32 cellular contexts compared by ENCODE assay signal in genomic region chr21:44263221-44263671, GRCh38. TPM values are rescaled to one million over a fixed set of nuclear protein-coding genes. Genes with fewer than 3 reads are reported as not detected.
DNase-seq lines count a peak whose midpoint lies in the region; ATAC-seq and TF ChIP-seq lines count a peak whose summit lies in the region.
"Had no signal": no experiment of that assay in that cellular context is flagged by ENCODE, and none has a peak within 500 bp of the region (broad histone marks: within the 10 kb centered on the region; RNA-seq: fewer than 3 reads in every experiment).

No MANE protein-coding gene starts in this region.

- H3K27me3 Mint-ChIP-seq in GM23338 (ENCODE audit: insufficient read depth, low read depth, poor library complexity): peaks cover 4% of the 10 kb centered on the region
- H3K27me3 Mint-ChIP-seq in activated naive CD4-positive, alpha-beta T cell treated with anti-CD3 and anti-CD28 coated beads for 36 hours (ENCODE audit: low read depth): no peaks in the 10 kb centered on the region
- H3K27me3 Mint-ChIP-seq: activated CD4-positive, alpha-beta memory T cell treated with anti-CD3 and anti-CD28 coated beads for 36 hours; CD4-positive, CD25-positive, alpha-beta regulatory T cell had no signal

- peaks cover 4% of the 10 kb centered on the region; the same call in 2 of the 3 replicates for H3K4me1 Mint-ChIP-seq in GM23338
- H3K4me1 Mint-ChIP-seq in activated naive CD4-positive, alpha-beta T cell treated with anti-CD3 and anti-CD28 coated beads for 36 hours (ENCODE audit: low read depth): no peaks in the 10 kb centered on the region

- H3K4me2 ChIP-seq in GM23338: peak overlapping the region; percentile 55; the same call in 1 of the 2 replicates
- H3K4me2 ChIP-seq: hepatocyte, smooth muscle cell had no signal

- H3K4me3 ChIP-seq in GM23338 (no peak overlapping the region), WERI-Rb-1 (ENCODE audit: low read depth, low read length) (peak overlapping the region; percentile 29)
- H3K4me3 ChIP-seq: hepatocyte, lower lobe of right lung, smooth muscle cell had no signal

- H3K4me3 Mint-ChIP-seq in GM23338: no peak overlapping the region
- H3K4me3 Mint-ChIP-seq in activated naive CD4-positive, alpha-beta T cell treated with anti-CD3 and anti-CD28 coated beads for 36 hours: no peak overlapping the region
- H3K4me3 Mint-ChIP-seq: activated CD4-positive, alpha-beta memory T cell treated with anti-CD3 and anti-CD28 coated beads for 36 hours; brain; CD4-positive, CD25-positive, alpha-beta regulatory T cell had no signal

- no peaks in the 10 kb centered on the region for H3K27me3 ChIP-seq in GM23338 (ENCODE audit: insufficient read depth)
- no peaks in the 10 kb centered on the region for H3K27me3 ChIP-seq in WERI-Rb-1 (ENCODE audit: insufficient read depth, low read depth, severe bottlenecking)
- H3K27me3 ChIP-seq: hepatocyte, neutrophil had no signal

- peaks cover 9% of the 10 kb centered on the region for H3K9me3 ChIP-seq in WERI-Rb-1 (ENCODE audit: severe bottlenecking)
- H3K9me3 ChIP-seq: lower lobe of right lung, neutrophil had no signal

- H3F3A ChIP-seq in GM23338 (replicated peaks; ENCODE audit: low read depth): no peaks in the 10 kb centered on the region

- no peaks in the 10 kb centered on the region for H3K9me3 Mint-ChIP-seq in GM23338
- H3K9me3 Mint-ChIP-seq in activated naive CD4-positive, alpha-beta T cell treated with anti-CD3 and anti-CD28 coated beads for 36 hours: no peaks in the 10 kb centered on the region
- H3K9me3 Mint-ChIP-seq: activated CD4-positive, alpha-beta memory T cell treated with anti-CD3 and anti-CD28 coated beads for 36 hours; activated T-helper 2 cell treated with anti-CD3 and anti-CD28 coated beads, Interferon-gamma antibody, Interleukin-2, Interleukin-4, amounts not matched to agents 10 μg/mL and 5 μg/mL and 100 μg/mL, durations not matched to agents 14 hours and 24 hours and 36 hours; CD4-positive, CD25-positive, alpha-beta regulatory T cell had no signal

- CTCF ChIA-PET in activated naive CD4-positive, alpha-beta T cell treated with anti-CD3 and anti-CD28 coated beads for 36 hours (lab: Charles Lee): no interaction called here

- no peak overlapping the region for H3K27ac ChIP-seq in GM23338 (ENCODE audit: low read depth)
- peak overlapping the region; percentile 99 for H3K27ac ChIP-seq in WERI-Rb-1
- H3K27ac ChIP-seq: hepatocyte, lower lobe of right lung, neutrophil had no signal

- no peaks in the 10 kb centered on the region for H3K79me2 ChIP-seq in GM23338 (replicated peaks; ENCODE audit: insufficient read depth)
- H3K79me2 ChIP-seq: hepatocyte had no signal

- TF ChIP-seq CTCF in GM23338 (conservative IDR thresholded peaks at IDR 0.05; ENCODE audit: low read depth in 2 of 2) (no peak), WERI-Rb-1 (IDR thresholded peaks at IDR 0.05; ENCODE audit: low read depth, low read length) (no peak)

- intact Hi-C loops in activated naive CD4-positive, alpha-beta T cell treated with anti-CD3 and anti-CD28 coated beads for 36 hours (cut with micrococcal nuclease): no loop called here

- H3K9me2 ChIP-seq in GM23338 (ENCODE audit: insufficient read depth): no peaks in the 10 kb centered on the region

- peak; percentile 52 for DNase-seq in GM23338 (ENCODE audit: low spot score)
- DNase-seq in WERI-Rb-1: peak; percentile 87
- DNase-seq in islet precursor cell: peak; percentile 73
- peak; percentile 79 for DNase-seq in retina
- DNase-seq in activated naive CD4-positive, alpha-beta T cell treated with anti-CD3 and anti-CD28 coated beads for 36 hours: no peak
- no peak for DNase-seq in stimulated activated CD8-positive, alpha-beta memory T cell treated with anti-CD3 and anti-CD28 coated beads, Interleukin-4, amount 100 ng/mL, for 48 hours
- DNase-seq: activated CD4-positive, alpha-beta memory T cell treated with anti-CD3 and anti-CD28 coated beads for 36 hours; activated CD8-positive, alpha-beta memory T cell treated with anti-CD3 and anti-CD28 coated beads, Interleukin-2, amount 50 U/mL, for 48 hours; CD4-positive, CD25-positive, alpha-beta regulatory T cell; DMS 273 treated with DMSO at 0.1 percent for 48 hours; effector memory CD4-positive, alpha-beta T cell; foreskin melanocyte; KBM-7; lower lobe of right lung; MM.1S; NCI-H1417 treated with DMSO at 0.1 percent for 48 hours; NCI-H510A; NK-92 treated with Interleukin-12 subunit alpha and Interleukin-12 subunit beta, amount 100 ng/mL, for 24 hours; SIG-M5; stimulated activated CD4-positive, alpha-beta T cell treated with anti-CD3 and anti-CD28 coated beads, Interleukin-4, amount 100 ng/mL, for 24 hours; stimulated activated naive CD4-positive, alpha-beta T cell treated with Interleukin-2 at 50 U/mL for 16 hours had no signal

- no peaks in the 10 kb centered on the region for H3K36me3 Mint-ChIP-seq in GM23338 (ENCODE audit: low read depth)
- H3K36me3 Mint-ChIP-seq in activated naive CD4-positive, alpha-beta T cell treated with anti-CD3 and anti-CD28 coated beads for 36 hours (ENCODE audit: low read depth): no peaks in the 10 kb centered on the region
- H3K36me3 Mint-ChIP-seq: activated CD4-positive, alpha-beta memory T cell treated with anti-CD3 and anti-CD28 coated beads for 36 hours; brain; CD4-positive, CD25-positive, alpha-beta regulatory T cell had no signal

- no peak overlapping the region for H3K27ac Mint-ChIP-seq in GM23338
- H3K27ac Mint-ChIP-seq in activated naive CD4-positive, alpha-beta T cell treated with anti-CD3 and anti-CD28 coated beads for 36 hours: no peak overlapping the region
- H3K27ac Mint-ChIP-seq: activated CD4-positive, alpha-beta memory T cell treated with anti-CD3 and anti-CD28 coated beads for 36 hours; activated T-helper 2 cell treated with anti-CD3 and anti-CD28 coated beads, Interferon-gamma antibody, Interleukin-2, Interleukin-4, amounts not matched to agents 10 μg/mL and 5 μg/mL and 100 μg/mL, durations not matched to agents 14 hours and 24 hours and 36 hours; CD4-positive, CD25-positive, alpha-beta regulatory T cell had no signal

- no peaks in the 10 kb centered on the region; the same call in 1 of the 2 replicates for H3K4me1 ChIP-seq in GM23338 (ENCODE audit: insufficient read depth)
- H3K4me1 ChIP-seq: lower lobe of right lung had no signal

- peak overlapping the region; percentile 95 for H2AFZ ChIP-seq in GM23338
- H2AFZ ChIP-seq: hepatocyte had no signal

- ATAC-seq in GM23338 (peak; percentile 61), HG03108 (IDR thresholded peaks at IDR 0.05; ENCODE audit: unreplicated experiment) (no peak)
- ATAC-seq: activated CD4-positive, CD25-positive, alpha-beta regulatory T cell treated with anti-CD3 and anti-CD28 coated beads, Interleukin-2, amount 50 U/mL, for 24 hours; esophagus mucosa; Panc1 had no signal

- H4K20me1 ChIP-seq in GM23338 (replicated peaks; ENCODE audit: insufficient read depth): no peaks in the 10 kb centered on the region

- H3K36me3 ChIP-seq in GM23338 (ENCODE audit: insufficient read depth): no peaks in the 10 kb centered on the region
- H3K36me3 ChIP-seq in WERI-Rb-1: no peaks in the 10 kb centered on the region
- H3K36me3 ChIP-seq: lower lobe of right lung, neutrophil had no signal

TF ChIP-seq in GM23338, 12 proteins besides CTCF, POLR2A, EP300 and RAD21:
- TF ChIP-seq REST (IDR thresholded peaks at IDR 0.05; ENCODE audit: unreplicated experiment) (no peak), ZNF331 (CRISPR knock-in tag; IDR thresholded peaks at IDR 0.05; ENCODE audit: low read depth) (no peak)

RNA-seq across cellular contexts. Expression of gene DNMT3L, which starts 1.5 kb away (rescaled TPM):
- not detected in 2 replicates for total RNA-seq in GM23338 (2014; rRNA removed; shearing (Covaris generic))
- 0.26 and 0.27 TPM in 2 replicates for polyA plus RNA-seq in GM23338 (2016; fragmentation: Nextera tagmentation; extraction: Ambion mirVana)
- not detected for total RNA-seq in activated naive CD4-positive, alpha-beta T cell treated with anti-CD3 and anti-CD28 coated beads for 36 hours
- total RNA-seq: activated CD4-positive, alpha-beta memory T cell treated with anti-CD3 and anti-CD28 coated beads for 36 hours; activated T-helper 2 cell treated with anti-CD3 and anti-CD28 coated beads, Interferon-gamma antibody, Interleukin-2, Interleukin-4, amounts not matched to agents 10 μg/mL and 5 μg/mL and 100 μg/mL, durations not matched to agents 14 hours and 24 hours and 36 hours; CD4-positive, CD25-positive, alpha-beta regulatory T cell; cerebellum; esophagus mucosa; hepatocyte; lower lobe of right lung; pulmonary artery endothelial cell; smooth muscle cell had no signal
- polyA plus RNA-seq: CD4-positive, CD25-positive, alpha-beta regulatory T cell; smooth muscle cell had no signal

RNA-seq across cellular contexts. Expression of gene AIRE, which starts 22.4 kb away (rescaled TPM):
- total RNA-seq in GM23338 (2014; rRNA removed; shearing (Covaris generic)): 0.10 TPM in 1 of 2 replicates, not detected in the other
- polyA plus RNA-seq in GM23338 (2016; fragmentation: Nextera tagmentation; extraction: Ambion mirVana): not detected in 2 replicates
- total RNA-seq in activated naive CD4-positive, alpha-beta T cell treated with anti-CD3 and anti-CD28 coated beads for 36 hours: not detected
- total RNA-seq: activated CD4-positive, alpha-beta memory T cell treated with anti-CD3 and anti-CD28 coated beads for 36 hours; activated T-helper 2 cell treated with anti-CD3 and anti-CD28 coated beads, Interferon-gamma antibody, Interleukin-2, Interleukin-4, amounts not matched to agents 10 μg/mL and 5 μg/mL and 100 μg/mL, durations not matched to agents 14 hours and 24 hours and 36 hours; esophagus mucosa; lower lobe of right lung had no signal

RNA-seq across cellular contexts. Expression of gene ICOSLG, which starts 22.5 kb away (rescaled TPM):
- 2.2 and 4.6 TPM in 2 replicates for total RNA-seq in GM23338 (2014; rRNA removed; shearing (Covaris generic))
- 1.3 and 1.6 TPM in 2 replicates for polyA plus RNA-seq in GM23338 (2016; fragmentation: Nextera tagmentation; extraction: Ambion mirVana)
- 1 to 10 TPM; 1.4 to 1.9 TPM for total RNA-seq in activated naive CD4-positive, alpha-beta T cell treated with anti-CD3 and anti-CD28 coated beads for 36 hours

RNA-seq across cellular contexts. Expression of gene PFKL, which starts 36.6 kb away (rescaled TPM):
- 92.3 and 106 TPM in 2 replicates for total RNA-seq in GM23338 (2014; rRNA removed; shearing (Covaris generic))
- 39.9 and 40.3 TPM in 2 replicates for polyA plus RNA-seq in GM23338 (2016; fragmentation: Nextera tagmentation; extraction: Ambion mirVana)
- total RNA-seq in activated naive CD4-positive, alpha-beta T cell treated with anti-CD3 and anti-CD28 coated beads for 36 hours: 100 to 1,000 TPM; 166 to 171 TPM

Comparison
In these comparisons a context has a peak if more than half of its experiments do, and no peak if none do; other contexts are left out.
1. DNase-seq: peak in GM23338 (single experiment), WERI-Rb-1 (single experiment), islet precursor cell (single experiment) and retina (single experiment); none in activated naive CD4-positive, alpha-beta T cell treated with anti-CD3 and anti-CD28 coated beads for 36 hours (single experiment) and stimulated activated CD8-positive, alpha-beta memory T cell treated with anti-CD3 and anti-CD28 coated beads, Interleukin-4, amount 100 ng/mL, for 48 hours (single experiment).